In the genomic region with DNA sequence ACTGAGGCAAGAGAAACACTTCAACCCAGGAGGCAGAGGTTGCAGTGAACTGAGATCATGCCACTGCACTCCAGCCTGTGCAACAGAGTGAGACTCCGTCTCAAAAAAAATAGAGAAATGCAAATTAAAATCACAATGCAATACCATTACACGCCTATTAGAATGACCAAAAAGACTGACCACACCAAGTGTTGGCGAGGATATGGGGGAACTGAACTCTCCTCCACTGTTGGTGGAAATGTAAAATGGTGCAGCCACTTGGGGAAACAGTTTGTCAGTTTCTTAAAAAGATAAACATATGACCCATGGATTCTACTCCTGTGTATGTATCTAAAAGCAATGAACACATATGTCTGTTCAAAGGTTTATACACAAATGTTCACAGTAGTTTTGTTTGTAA, we compare ENCODE assay signal across 23 cellular contexts.
DNase-seq lines count a peak whose midpoint lies in the region; ATAC-seq and TF ChIP-seq lines count a peak whose summit lies in the region.
"Had no signal": no experiment of that assay in that cellular context is flagged by ENCODE, and none has a peak within 500 bp of the region (broad histone marks: within the 10 kb centered on the region; RNA-seq: fewer than 3 reads in every experiment).

No MANE protein-coding gene starts in this region.

- no peak for TF ChIP-seq POLR2A in esophagus muscularis mucosa (IDR thresholded peaks at IDR 0.05; ENCODE audit: low read depth)

- H3K27ac ChIP-seq in HEK293 (ENCODE audit: extremely low read depth, low read depth, low read length) (no peak overlapping the region), esophagus muscularis mucosa (replicated peaks in 1 of 4) (no peak overlapping the region)
- H3K27ac ChIP-seq: 22Rv1; A549; BLaER1 treated with 17β-estradiol and CSF1 and Interleukin-3, amounts not matched to agents 10 nM and 100 nM had no signal

- TF ChIP-seq CTCF in HEK293 (tag by site-specific recombination; IDR thresholded peaks at IDR 0.05) = no peak
- no peak for TF ChIP-seq CTCF in esophagus muscularis mucosa (IDR thresholded peaks at IDR 0.05)
- TF ChIP-seq CTCF in progenitor cell of endocrine pancreas (IDR thresholded peaks at IDR 0.05; ENCODE audit: unreplicated experiment) = no peak

- peaks cover 14% of the 10 kb centered on the region for H3K4me1 Mint-ChIP-seq in progenitor cell of endocrine pancreas (ENCODE audit: low read depth)
- H3K4me1 Mint-ChIP-seq: B cell; CD14-positive monocyte; CD4-positive, alpha-beta memory T cell; CD4-positive, CD25-positive, alpha-beta regulatory T cell; CD8-positive, alpha-beta memory T cell had no signal

- CTCF ChIA-PET in HEK293 (lab: Yijun Ruan, JAX) = no interaction called here

- no peaks in the 10 kb centered on the region for H3K27me3 Mint-ChIP-seq in progenitor cell of endocrine pancreas
- H3K27me3 Mint-ChIP-seq: CD4-positive, alpha-beta memory T cell had no signal

- no peak for TF ChIP-seq EP300 in esophagus muscularis mucosa (IDR thresholded peaks at IDR 0.05)

- H3K36me3 Mint-ChIP-seq in progenitor cell of endocrine pancreas (ENCODE audit: insufficient read depth) = peaks cover 7% of the 10 kb centered on the region
- H3K36me3 Mint-ChIP-seq: CD14-positive monocyte; CD4-positive, CD25-positive, alpha-beta regulatory T cell; CD8-positive, alpha-beta memory T cell had no signal

- H3K36me3 ChIP-seq in HEK293 (ENCODE audit: control insufficient read depth in 2 of 2, insufficient read depth in 1 of 2, low read length in 2 of 2) (no peaks in the 10 kb centered on the region), esophagus muscularis mucosa (no peaks in the 10 kb centered on the region)
- H3K36me3 ChIP-seq: BLaER1 treated with 17β-estradiol and CSF1 and Interleukin-3, amounts not matched to agents 10 nM and 100 nM had no signal

- H3K4me1 ChIP-seq in HEK293 (ENCODE audit: control insufficient read depth, insufficient read depth, low read length) = no peaks in the 10 kb centered on the region
- no peaks in the 10 kb centered on the region for H3K4me1 ChIP-seq in esophagus muscularis mucosa
- H3K4me1 ChIP-seq: BLaER1 treated with 17β-estradiol and CSF1 and Interleukin-3, amounts not matched to agents 10 nM and 100 nM had no signal

- POLR2A ChIA-PET in HEK293 (lab: Yijun Ruan, JAX) = no interaction called here

- 100% methylated on average over 3 of the region's 3 CpGs for WGBS in esophagus muscularis mucosa

- intact Hi-C loops in esophagus muscularis mucosa (cut with DNase I) = no loop called here

- no peaks in the 10 kb centered on the region for H3K27me3 ChIP-seq in esophagus muscularis mucosa
- H3K27me3 ChIP-seq: BLaER1 treated with 17β-estradiol and CSF1 and Interleukin-3, amounts not matched to agents 10 nM and 100 nM had no signal

- DNase-seq in esophagus muscularis mucosa (ENCODE audit: extremely low spot score) (peak; percentile 29), progenitor cell of endocrine pancreas (ENCODE audit: low spot score, unreplicated experiment) (no peak), NCI-H69 (lab: John Stamatoyannopoulos, UW) (no peak)
- DNase-seq: AML-193; CD4-positive, alpha-beta memory T cell; CD4-positive, CD25-positive, alpha-beta regulatory T cell; CD8-positive, alpha-beta memory T cell; COR-L47; DMS 273 treated with DMSO at 0.1 percent for 48 hours; DMS153; DMS53; DMS79; DND-41; EL; GDM1 had no signal

- no peak overlapping the region for H3K4me3 Mint-ChIP-seq in progenitor cell of endocrine pancreas (ENCODE audit: low read depth)
- H3K4me3 Mint-ChIP-seq: B cell; CD4-positive, alpha-beta memory T cell; CD4-positive, CD25-positive, alpha-beta regulatory T cell; CD8-positive, alpha-beta memory T cell had no signal

- peaks cover 13% of the 10 kb centered on the region for H3K9me3 Mint-ChIP-seq in progenitor cell of endocrine pancreas (ENCODE audit: low read depth)

- ATAC-seq in GM21528 (IDR thresholded peaks at IDR 0.05; ENCODE audit: low FRiP score, unreplicated experiment) = no peak
- ATAC-seq: A549, GM12878 had no signal

- H3K4me3 ChIP-seq in HEK293 (ENCODE audit: low read depth, low read length) (no peak overlapping the region), esophagus muscularis mucosa (no peak overlapping the region)
- H3K4me3 ChIP-seq: A549; BLaER1 treated with 17β-estradiol and CSF1 and Interleukin-3, amounts not matched to agents 10 nM and 100 nM; GM12878 had no signal

- H3K9me3 ChIP-seq in HEK293 (ENCODE audit: control insufficient read depth, insufficient read depth, low read depth, low read length) (no peaks in the 10 kb centered on the region), esophagus muscularis mucosa (no peaks in the 10 kb centered on the region)

- peak overlapping the region; percentile 59 for H3K27ac Mint-ChIP-seq in progenitor cell of endocrine pancreas
- H3K27ac Mint-ChIP-seq: B cell; CD14-positive monocyte; CD4-positive, alpha-beta memory T cell; CD4-positive, CD25-positive, alpha-beta regulatory T cell had no signal

TF ChIP-seq in HEK293, 187 proteins besides CTCF, POLR2A, EP300 and RAD21:
- no peak for TF ChIP-seq ZNF350 (tag by site-specific recombination; IDR thresholded peaks at IDR 0.05)
- peak; percentile 98 for TF ChIP-seq ZNF184 (tag by site-specific recombination; IDR thresholded peaks at IDR 0.05)
